Comparison of ENCODE assay signal across 21 cellular contexts in genomic region chr22:26602127-26602526, GRCh38. TPM values are rescaled to one million over a fixed set of nuclear protein-coding genes. Genes with fewer than 3 reads are reported as not detected.
DNase-seq lines count a peak whose midpoint lies in the region; ATAC-seq, FAIRE-seq and TF ChIP-seq lines count a peak whose summit lies in the region.
"Had no signal": no experiment of that assay in that cellular context is flagged by ENCODE, and none has a peak within 500 bp of the region (broad histone marks: within the 10 kb centered on the region; RNA-seq: fewer than 3 reads in every experiment).

No MANE protein-coding gene starts in this region.

- intact Hi-C loops in kidney (cut with DNase I): no loop called here

- H3K4me3 Mint-ChIP-seq in stimulated activated effector memory CD8-positive, alpha-beta T cell treated with anti-CD3 and anti-CD28 coated beads, Interleukin-12 subunit alpha, Interleukin-12 subunit beta, amount 100 ng/mL, for 72 hours: no peak overlapping the region
- H3K4me3 Mint-ChIP-seq: CD8-positive, alpha-beta T cell; GM23338; HFFc6 had no signal

- ATAC-seq in stimulated activated effector memory CD8-positive, alpha-beta T cell treated with anti-CD3 and anti-CD28 coated beads, Interleukin-12 subunit alpha, Interleukin-12 subunit beta, amount 100 ng/mL, for 72 hours: no peak
- no peak for ATAC-seq in HG03354 (IDR thresholded peaks at IDR 0.05; ENCODE audit: poor library complexity, severe bottlenecking, unreplicated experiment)
- no peak for ATAC-seq in GM19452 (IDR thresholded peaks at IDR 0.05; ENCODE audit: unreplicated experiment)
- ATAC-seq: CD8-positive, alpha-beta T cell; GM23338 had no signal

- no peaks in the 10 kb centered on the region for H3K27me3 ChIP-seq in NT2/D1 (ENCODE audit: insufficient read depth, insufficient read length)

- H3K9ac ChIP-seq in NT2/D1 (ENCODE audit: insufficient read length, low read depth) (peak overlapping the region; percentile 10), kidney (ENCODE audit: low read length in 2 of 2) (no peak overlapping the region)

- no peak overlapping the region for H3K4me3 ChIP-seq in NT2/D1 (ENCODE audit: insufficient read length, low read depth)
- no peak overlapping the region for H3K4me3 ChIP-seq in kidney (ENCODE audit: low read length in 2 of 2)
- H3K4me3 ChIP-seq: GM23338, HAP-1 had no signal

- DNase-seq in NT2/D1 (ENCODE audit: low read depth, low spot score): no peak
- DNase-seq in kidney: peak; percentile 4
- no peak for DNase-seq in stimulated activated effector memory CD8-positive, alpha-beta T cell treated with anti-CD3 and anti-CD28 coated beads, Interleukin-12 subunit alpha, Interleukin-12 subunit beta, amount 100 ng/mL, for 72 hours (ENCODE audit: low spot score in 2 of 2)
- DNase-seq in NCI-H526 treated with DMSO at 0.1 percent for 48 hours (lab: John Stamatoyannopoulos, UW): no peak
- DNase-seq: C1 segment of cervical spinal cord; Caco-2; CD8-positive, alpha-beta T cell; DMS153; DND-41; HFFc6 had no signal

- H3K36me3 ChIP-seq in NT2/D1 (ENCODE audit: insufficient read depth, insufficient read length, low read length): no peaks in the 10 kb centered on the region
- no peaks in the 10 kb centered on the region for H3K36me3 ChIP-seq in kidney (ENCODE audit: control insufficient read depth in 1 of 2, insufficient read depth in 2 of 2, low read length in 2 of 2)
- H3K36me3 ChIP-seq: HAP-1 had no signal

- no peak overlapping the region for H3K27ac ChIP-seq in kidney (ENCODE audit: low read depth in 2 of 2, low read length in 2 of 2)

- no peaks in the 10 kb centered on the region for H3K36me3 Mint-ChIP-seq in stimulated activated effector memory CD8-positive, alpha-beta T cell treated with anti-CD3 and anti-CD28 coated beads, Interleukin-12 subunit alpha, Interleukin-12 subunit beta, amount 100 ng/mL, for 72 hours
- H3K36me3 Mint-ChIP-seq: CD8-positive, alpha-beta T cell had no signal

- FAIRE-seq in kidney (lab: Jason Lieb, UNC): no peak
- FAIRE-seq: G401.6, GM12892, GM19239 had no signal

- peak overlapping the region; percentile 11 for H3K27ac Mint-ChIP-seq in stimulated activated effector memory CD8-positive, alpha-beta T cell treated with anti-CD3 and anti-CD28 coated beads, Interleukin-12 subunit alpha, Interleukin-12 subunit beta, amount 100 ng/mL, for 72 hours
- H3K27ac Mint-ChIP-seq: CD8-positive, alpha-beta T cell; GM23338; HFFc6 had no signal

- H3K9me3 ChIP-seq in NT2/D1 (ENCODE audit: insufficient read depth, low read length) (no peaks in the 10 kb centered on the region), kidney (ENCODE audit: control insufficient read depth in 1 of 2, low read length in 2 of 2) (no peaks in the 10 kb centered on the region)
- H3K9me3 ChIP-seq: Caco-2, HAP-1 had no signal

- peaks cover 5% of the 10 kb centered on the region for H3K4me1 ChIP-seq in NT2/D1 (ENCODE audit: insufficient read depth, insufficient read length)
- H3K4me1 ChIP-seq in kidney (ENCODE audit: control insufficient read depth in 1 of 2, insufficient read depth in 1 of 2, low read depth in 1 of 2, low read length in 2 of 2): no peaks in the 10 kb centered on the region
- H3K4me1 ChIP-seq: Caco-2, HAP-1 had no signal

- H3K9me3 Mint-ChIP-seq in stimulated activated effector memory CD8-positive, alpha-beta T cell treated with anti-CD3 and anti-CD28 coated beads, Interleukin-12 subunit alpha, Interleukin-12 subunit beta, amount 100 ng/mL, for 72 hours: no peaks in the 10 kb centered on the region
- H3K9me3 Mint-ChIP-seq: CD8-positive, alpha-beta T cell; GM23338; HFFc6 had no signal

- peaks cover 38% of the 10 kb centered on the region for H3K4me1 Mint-ChIP-seq in stimulated activated effector memory CD8-positive, alpha-beta T cell treated with anti-CD3 and anti-CD28 coated beads, Interleukin-12 subunit alpha, Interleukin-12 subunit beta, amount 100 ng/mL, for 72 hours
- H3K4me1 Mint-ChIP-seq: GM23338 had no signal

- TF ChIP-seq CTCF in kidney (IDR thresholded peaks at IDR 0.05; ENCODE audit: borderline replicate concordance, extremely low read depth, insufficient read depth): no peak

RNA-seq across cellular contexts. Expression of gene TPST2, which starts 12.2 kb away (rescaled TPM):
- 40.3 TPM for total RNA-seq in kidney
- 48.7 TPM for polyA plus RNA-seq in kidney (ENCODE audit: insufficient read depth, low read depth, low replicate concordance)

RNA-seq across cellular contexts. Expression of gene CRYBB1, which starts 15.7 kb away (rescaled TPM):
- total RNA-seq in kidney: 1.7 TPM
- polyA plus RNA-seq in kidney (ENCODE audit: insufficient read depth, low read depth, low replicate concordance): 0.54 TPM
- total RNA-seq: A172; A673; Caco-2; CD8-positive, alpha-beta T cell; H4; HFFc6 had no signal
- polyA plus RNA-seq: BJ had no signal

RNA-seq across cellular contexts. Expression of gene CRYBA4, which starts 19.6 kb away (rescaled TPM):
- 0.41 TPM for total RNA-seq in kidney
- not detected for polyA plus RNA-seq in kidney (ENCODE audit: insufficient read depth, low read depth, low replicate concordance)
- total RNA-seq: A172; A673; CD8-positive, alpha-beta T cell; GM23338; H4; HFFc6 had no signal
- polyA plus RNA-seq: BJ had no signal

RNA-seq across cellular contexts. Expression of gene MIAT, which starts 55.3 kb away (rescaled TPM):
- 6.8 TPM for total RNA-seq in kidney
- polyA plus RNA-seq in kidney (ENCODE audit: insufficient read depth, low read depth, low replicate concordance): 0.04 TPM
